In the genomic region with DNA sequence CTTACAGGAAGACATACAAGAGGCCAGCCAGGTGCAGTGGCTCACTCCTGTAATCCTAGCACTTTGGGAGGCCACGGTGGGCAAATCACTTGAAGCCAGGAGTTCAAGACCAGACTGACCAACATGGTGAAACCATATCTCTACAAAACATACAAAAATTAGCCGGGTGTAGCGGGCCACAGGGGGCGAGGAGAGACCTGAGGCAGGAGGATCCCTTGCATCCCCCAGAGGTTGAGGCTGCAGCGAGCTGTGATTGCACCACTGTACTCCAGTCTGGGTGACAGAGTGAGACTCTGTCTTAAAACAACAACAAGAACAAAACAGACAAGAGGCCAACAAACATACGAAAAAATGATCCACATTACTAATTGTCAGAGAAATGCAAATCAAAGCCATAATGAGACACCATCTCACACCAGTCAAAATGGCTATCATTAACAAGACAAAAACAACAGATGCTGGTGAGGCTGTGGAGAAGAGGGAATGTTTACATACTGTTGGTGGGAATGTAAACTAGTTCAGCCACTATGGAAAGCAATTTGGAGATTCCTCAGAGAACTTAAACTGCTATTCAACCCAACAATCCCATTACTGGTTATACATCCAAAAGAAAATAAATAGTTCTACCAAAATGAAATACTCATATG, we compare ENCODE assay signal across 34 cellular contexts.
"Had no signal": no experiment of that assay in that cellular context is flagged by ENCODE, and none has a peak within 500 bp of the region (broad histone marks: within the 10 kb centered on the region; RNA-seq: fewer than 3 reads in every experiment).

No MANE protein-coding gene starts in this region.

- H3K4me2 ChIP-seq: PC-9 had no signal

- H3K27me3 ChIP-seq: brain microvascular endothelial cell had no signal

- H3K27ac ChIP-seq: brain microvascular endothelial cell, PC-9, RWPE1, VCaP had no signal

- H3K27ac Mint-ChIP-seq: activated CD4-positive, alpha-beta memory T cell treated with anti-CD3 and anti-CD28 coated beads, Interleukin-2, amount 10 ng/mL, durations not matched to agents 7 days and 5 days; activated CD8-positive, alpha-beta memory T cell treated with anti-CD3 and anti-CD28 coated beads, Interleukin-2, amount 10 ng/mL, durations not matched to agents 7 days and 5 days; activated naive CD8-positive, alpha-beta T cell treated with anti-CD3 and anti-CD28 coated beads for 36 hours; T-cell had no signal

- H3K4me3 Mint-ChIP-seq: activated CD4-positive, alpha-beta memory T cell treated with anti-CD3 and anti-CD28 coated beads, Interleukin-2, amount 10 ng/mL, durations not matched to agents 7 days and 5 days; activated CD8-positive, alpha-beta memory T cell treated with anti-CD3 and anti-CD28 coated beads, Interleukin-2, amount 10 ng/mL, durations not matched to agents 7 days and 5 days; activated naive CD8-positive, alpha-beta T cell treated with anti-CD3 and anti-CD28 coated beads for 36 hours; T-cell had no signal

- DNase-seq: activated CD4-positive, alpha-beta memory T cell treated with anti-CD3 and anti-CD28 coated beads, Interleukin-2, amount 10 ng/mL, durations not matched to agents 7 days and 5 days; activated CD4-positive, alpha-beta T cell treated with anti-CD3 and anti-CD28 coated beads for 1 hour; activated CD4-positive, alpha-beta T cell treated with anti-CD3 and anti-CD28 coated beads for 48 hours; activated CD4-positive, CD25-positive, alpha-beta regulatory T cell; activated CD8-positive, alpha-beta memory T cell treated with anti-CD3 and anti-CD28 coated beads for 24 hours; activated CD8-positive, alpha-beta memory T cell treated with anti-CD3 and anti-CD28 coated beads, Interleukin-2, amount 10 ng/mL, durations not matched to agents 7 days and 5 days; activated CD8-positive, alpha-beta memory T cell treated with anti-CD3 and anti-CD28 coated beads, Interleukin-2, amount 50 U/mL, for 48 hours; activated effector memory CD4-positive, alpha-beta T cell treated with Interleukin-2 at 50 U/mL for 16 hours; activated naive CD4-positive, alpha-beta T cell treated with anti-CD3 and anti-CD28 coated beads, Interleukin-2, amount 50 U/mL, for 16 hours; activated naive CD8-positive, alpha-beta T cell treated with anti-CD3 and anti-CD28 coated beads for 36 hours; activated T-cell treated with anti-CD3 and anti-CD28 coated beads, Interleukin-2, amount 50 U/mL, for 48 hours; amniotic stem cell; aorta; brain microvascular endothelial cell; central memory CD4-positive, alpha-beta T cell; MM.1S; MV-4-11; NCI-H1092; NCI-H1436 treated with DMSO at 0.1 percent for 48 hours; NCI-H1694 treated with DMSO at 0.1 percent for 48 hours; NCI-H2029 treated with DMSO at 0.1 percent for 48 hours; NCI-H2107; NCI-H2171; NCI-H510A; NCI-H526; PC-9; SIG-M5; T-cell; T-helper 2 cell; T-helper 9 cell had no signal

- H3K4me1 Mint-ChIP-seq: activated CD4-positive, alpha-beta memory T cell treated with anti-CD3 and anti-CD28 coated beads, Interleukin-2, amount 10 ng/mL, durations not matched to agents 7 days and 5 days; activated CD8-positive, alpha-beta memory T cell treated with anti-CD3 and anti-CD28 coated beads, Interleukin-2, amount 10 ng/mL, durations not matched to agents 7 days and 5 days; activated naive CD8-positive, alpha-beta T cell treated with anti-CD3 and anti-CD28 coated beads for 36 hours; T-cell had no signal

- H3K27me3 Mint-ChIP-seq: activated CD4-positive, alpha-beta memory T cell treated with anti-CD3 and anti-CD28 coated beads, Interleukin-2, amount 10 ng/mL, durations not matched to agents 7 days and 5 days; activated CD8-positive, alpha-beta memory T cell treated with anti-CD3 and anti-CD28 coated beads, Interleukin-2, amount 10 ng/mL, durations not matched to agents 7 days and 5 days; activated naive CD8-positive, alpha-beta T cell treated with anti-CD3 and anti-CD28 coated beads for 36 hours; T-cell had no signal

- H2AFZ ChIP-seq: PC-9 had no signal

- H3K36me3 Mint-ChIP-seq: activated CD8-positive, alpha-beta memory T cell treated with anti-CD3 and anti-CD28 coated beads, Interleukin-2, amount 10 ng/mL, durations not matched to agents 7 days and 5 days; activated naive CD8-positive, alpha-beta T cell treated with anti-CD3 and anti-CD28 coated beads for 36 hours; T-cell had no signal

- H3K36me3 ChIP-seq: brain microvascular endothelial cell had no signal

- H3K4me3 ChIP-seq: PC-9 had no signal

- ATAC-seq: activated CD8-positive, alpha-beta memory T cell treated with anti-CD3 and anti-CD28 coated beads, Interleukin-2, amount 10 ng/mL, durations not matched to agents 7 days and 5 days; Right ventricle myocardium inferior; SK-N-SH treated with all-trans-retinoic acid at 6 μM for 48 hours; T-cell had no signal
